ENCODE assay signal across 32 cellular contexts in the genomic region with DNA sequence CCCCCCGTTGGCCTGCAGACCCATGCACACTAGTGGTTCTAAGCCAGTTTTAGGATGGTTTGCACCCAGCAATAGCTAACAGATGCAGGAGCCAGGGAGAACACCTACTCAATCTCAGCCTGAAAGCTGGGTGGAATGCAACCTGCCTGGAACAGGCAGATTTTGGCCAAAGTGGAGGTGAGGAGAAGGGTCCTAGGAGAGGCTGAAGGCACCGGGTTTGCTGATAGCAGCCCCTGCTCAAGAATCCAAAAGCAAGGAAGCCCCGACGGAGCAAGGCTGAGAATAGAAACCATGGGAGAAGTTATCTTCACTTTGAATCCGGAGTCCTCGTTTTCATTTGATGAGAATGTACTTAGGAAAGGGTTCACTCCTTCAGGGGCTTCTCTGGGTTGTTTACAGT. TPM values are rescaled to one million over a fixed set of nuclear protein-coding genes. Genes with fewer than 3 reads are reported as not detected.
"Had no signal": no experiment of that assay in that cellular context is flagged by ENCODE, and none has a peak within 500 bp of the region (broad histone marks: within the 10 kb centered on the region; RNA-seq: fewer than 3 reads in every experiment).

No MANE protein-coding gene starts in this region.

- H3K36me3 Mint-ChIP-seq: natural killer cell treated with Interleukin-12 subunit alpha and Interleukin-12 subunit beta and Interleukin-15 and Interleukin-18, amount 100 ng/mL, for 72 hours had no signal

- H3K27ac Mint-ChIP-seq: naive thymus-derived CD4-positive, alpha-beta T cell; natural killer cell treated with Interleukin-12 subunit alpha and Interleukin-12 subunit beta and Interleukin-15 and Interleukin-18, amount 100 ng/mL, for 72 hours; stimulated activated effector memory CD8-positive, alpha-beta T cell treated with anti-CD3 and anti-CD28 coated beads, Interleukin-12 subunit alpha, Interleukin-12 subunit beta, amount 100 ng/mL, for 72 hours; stimulated activated naive CD8-positive, alpha-beta T cell treated with anti-CD3 and anti-CD28 coated beads, Interleukin-15, Interleukin-2, amounts not matched to agents 100 ng/mL and 50 ng/mL, for 24 hours had no signal

- ATAC-seq: mucosa of descending colon; naive thymus-derived CD4-positive, alpha-beta T cell; natural killer cell treated with Interleukin-12 subunit alpha and Interleukin-12 subunit beta and Interleukin-15 and Interleukin-18, amount 100 ng/mL, for 72 hours; right cardiac atrium; sciatic nerve; stimulated activated effector memory CD8-positive, alpha-beta T cell treated with anti-CD3 and anti-CD28 coated beads, Interleukin-12 subunit alpha, Interleukin-12 subunit beta, amount 100 ng/mL, for 72 hours had no signal

- H3K4me3 Mint-ChIP-seq: naive thymus-derived CD4-positive, alpha-beta T cell; natural killer cell treated with Interleukin-12 subunit alpha and Interleukin-12 subunit beta and Interleukin-15 and Interleukin-18, amount 100 ng/mL, for 72 hours; stimulated activated effector memory CD8-positive, alpha-beta T cell treated with anti-CD3 and anti-CD28 coated beads, Interleukin-12 subunit alpha, Interleukin-12 subunit beta, amount 100 ng/mL, for 72 hours; stimulated activated naive CD8-positive, alpha-beta T cell treated with anti-CD3 and anti-CD28 coated beads, Interleukin-15, Interleukin-2, amounts not matched to agents 100 ng/mL and 50 ng/mL, for 24 hours had no signal

- H3K4me3 ChIP-seq: left ventricle myocardium inferior, lung, mucosa of descending colon, spleen, suprapubic skin, thoracic aorta, tibial artery, vagina had no signal

- H3K27me3 Mint-ChIP-seq: naive thymus-derived CD4-positive, alpha-beta T cell; natural killer cell treated with Interleukin-12 subunit alpha and Interleukin-12 subunit beta and Interleukin-15 and Interleukin-18, amount 100 ng/mL, for 72 hours; stimulated activated naive CD8-positive, alpha-beta T cell treated with anti-CD3 and anti-CD28 coated beads, Interleukin-15, Interleukin-2, amounts not matched to agents 100 ng/mL and 50 ng/mL, for 24 hours had no signal

- H3K9me3 Mint-ChIP-seq: naive thymus-derived CD4-positive, alpha-beta T cell; natural killer cell treated with Interleukin-12 subunit alpha and Interleukin-12 subunit beta and Interleukin-15 and Interleukin-18, amount 100 ng/mL, for 72 hours; stimulated activated effector memory CD8-positive, alpha-beta T cell treated with anti-CD3 and anti-CD28 coated beads, Interleukin-12 subunit alpha, Interleukin-12 subunit beta, amount 100 ng/mL, for 72 hours; stimulated activated naive CD8-positive, alpha-beta T cell treated with anti-CD3 and anti-CD28 coated beads, Interleukin-15, Interleukin-2, amounts not matched to agents 100 ng/mL and 50 ng/mL, for 24 hours had no signal

- H3K9me3 ChIP-seq: left ventricle myocardium inferior, mucosa of descending colon, spleen, suprapubic skin, thoracic aorta, tibial artery, vagina had no signal

- H3K4me1 Mint-ChIP-seq: naive thymus-derived CD4-positive, alpha-beta T cell; stimulated activated effector memory CD8-positive, alpha-beta T cell treated with anti-CD3 and anti-CD28 coated beads, Interleukin-12 subunit alpha, Interleukin-12 subunit beta, amount 100 ng/mL, for 72 hours had no signal

- DNase-seq: hypothalamus; islet precursor cell; left ventricle myocardium inferior; mesendoderm; midbrain; mucosa of descending colon; naive thymus-derived CD4-positive, alpha-beta T cell; right cardiac atrium; small intestine; stimulated activated CD4-positive, alpha-beta T cell treated with anti-CD3 and anti-CD28 coated beads, Interleukin-4, amount 100 ng/mL, for 24 hours; stimulated activated naive CD4-positive, alpha-beta T cell; trophoblast cell had no signal

- H3K4me1 ChIP-seq: left ventricle myocardium inferior, parathyroid adenoma, spleen, suprapubic skin, tibial artery, vagina had no signal

- H3K27ac ChIP-seq: left ventricle myocardium inferior, parathyroid adenoma, spleen, suprapubic skin, thoracic aorta, tibial artery, vagina had no signal

- H3K27me3 ChIP-seq: spleen, suprapubic skin, tibial artery, vagina had no signal

RNA-seq across cellular contexts. Expression of a gene that starts 23.4 kb away (rescaled TPM):
- total RNA-seq: kidney epithelial cell; lower leg skin; myocyte; naive thymus-derived CD4-positive, alpha-beta T cell; natural killer cell treated with Interleukin-12 subunit alpha and Interleukin-12 subunit beta and Interleukin-15 and Interleukin-18, amount 100 ng/mL, for 72 hours; posterior vena cava; renal cortical epithelial cell; suprapubic skin; thoracic aorta; urinary bladder; vagina had no signal
- polyA plus RNA-seq: neural cell had no signal

RNA-seq across cellular contexts. Expression of a gene that starts 28.6 kb away (rescaled TPM):
- total RNA-seq: kidney epithelial cell; left ventricle myocardium inferior; lower leg skin; lung; mucosa of descending colon; myocyte; naive thymus-derived CD4-positive, alpha-beta T cell; natural killer cell treated with Interleukin-12 subunit alpha and Interleukin-12 subunit beta and Interleukin-15 and Interleukin-18, amount 100 ng/mL, for 72 hours; omental fat pad; posterior vena cava; renal cortical epithelial cell; right cardiac atrium; sciatic nerve; spleen; subcutaneous adipose tissue; suprapubic skin; thoracic aorta; urinary bladder; vagina had no signal
- polyA plus RNA-seq: lung; naive thymus-derived CD4-positive, alpha-beta T cell; neural cell; right cardiac atrium; small intestine; spleen; urinary bladder had no signal
